Comparison of ENCODE assay signal across 8 cellular contexts in the genomic region with DNA sequence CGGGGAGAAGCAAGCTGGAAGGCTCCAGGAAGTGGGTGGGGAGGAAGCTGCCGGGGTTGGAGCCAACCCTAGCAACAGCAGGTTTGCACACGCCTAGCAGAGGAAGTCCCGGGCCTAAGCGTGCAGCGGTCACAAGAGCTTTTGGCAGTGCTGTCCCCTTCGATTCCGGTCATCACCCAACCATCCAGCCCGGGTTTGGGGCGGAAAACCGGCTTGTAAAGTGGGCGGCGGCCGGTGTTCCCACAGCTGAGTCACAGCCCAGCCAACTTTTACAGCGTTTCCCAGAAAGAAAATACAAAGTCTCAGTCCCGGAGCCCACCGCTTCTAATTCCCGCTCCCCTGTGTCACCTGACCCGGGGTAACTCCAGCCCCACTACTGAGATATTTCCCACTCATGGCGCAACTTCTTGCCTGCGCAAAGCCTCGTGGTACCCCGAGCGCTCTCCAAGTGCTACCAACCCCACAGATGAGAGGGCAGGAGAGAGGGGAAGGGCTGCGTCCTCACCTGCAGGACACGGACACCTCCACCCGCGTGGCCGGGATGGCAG. TPM values are rescaled to one million over a fixed set of nuclear protein-coding genes. Genes with fewer than 3 reads are reported as not detected.
A peak's percentile ranks its signal among the peaks of the same experiment; 100 is the strongest.
DNase-seq lines count a peak whose midpoint lies in the region; ATAC-seq and TF ChIP-seq lines count a peak whose summit lies in the region.

No MANE protein-coding gene starts in this region.

- no peaks in the 10 kb centered on the region for H3K9me3 Mint-ChIP-seq in activated CD4-positive, alpha-beta T cell treated with anti-CD3 and anti-CD28 coated beads, Interleukin-2, amount 10 ng/mL, durations not matched to agents 7 days and 5 days

- POLR2A ChIA-PET in activated CD4-positive, alpha-beta T cell treated with anti-CD3 and anti-CD28 coated beads, Interleukin-2, amount 10 ng/mL, durations not matched to agents 7 days and 5 days (lab: Charles Lee) = interaction anchor here (0.6 kb wide), 1 partner anchor 320 kb away, joined by 4 read pairs; no protein-coding TSS in a partner anchor

- H3F3A ChIP-seq in GM23248 (ENCODE audit: insufficient read depth) = peaks cover 3% of the 10 kb centered on the region

- peak overlapping the region; percentile 83 for H3K4me3 ChIP-seq in GM23248
- H3K4me3 ChIP-seq in duodenal mucosa (ENCODE audit: low read depth in 1 of 2, low read length in 2 of 2) = peak overlapping the region; percentile 79
- H3K4me3 ChIP-seq in lower lobe of right lung = peak overlapping the region; percentile 79

- no peaks in the 10 kb centered on the region for H3K79me2 ChIP-seq in GM23248 (ENCODE audit: insufficient read depth)

- H3K9ac ChIP-seq in GM23248 (peak overlapping the region; percentile 85), duodenal mucosa (ENCODE audit: low read depth in 1 of 2, low read length in 2 of 2) (peak overlapping the region; percentile 64 to 66)

- no peaks in the 10 kb centered on the region for H4K20me1 ChIP-seq in GM23248 (ENCODE audit: insufficient read depth)

- H3K27ac Mint-ChIP-seq in activated CD4-positive, alpha-beta T cell treated with anti-CD3 and anti-CD28 coated beads, Interleukin-2, amount 10 ng/mL, durations not matched to agents 7 days and 5 days = peak overlapping the region; percentile 92

- TF ChIP-seq CTCF in lower lobe of right lung (IDR thresholded peaks at IDR 0.05) = no peak

- intact Hi-C loops in lower lobe of right lung (cut with DNase I) = no loop called here

- peak; percentile 64 for DNase-seq in GM04503 (ENCODE audit: low read depth)
- peak; percentile 86 for DNase-seq in GM23248
- peak; percentile 94 for DNase-seq in KBM-7
- peak; percentile 59 for DNase-seq in activated CD4-positive, alpha-beta T cell treated with anti-CD3 and anti-CD28 coated beads, Interleukin-2, amount 10 ng/mL, durations not matched to agents 7 days and 5 days
- DNase-seq in lower lobe of right lung = peak; percentile 92
- peak in 2 of 3 donors; percentile 20 to 26 for DNase-seq in stimulated activated CD4-positive, alpha-beta T cell treated with anti-CD3 and anti-CD28 coated beads, TNF-alpha, amount 100 ng/mL, for 48 hours (ENCODE audit: low read depth in 3 of 3)
- no peak for DNase-seq in NCI-H1417 (lab: John Stamatoyannopoulos, UW)

- no peaks in the 10 kb centered on the region for H3K36me3 ChIP-seq in GM23248 (ENCODE audit: low read depth)
- H3K36me3 ChIP-seq in duodenal mucosa (ENCODE audit: control insufficient read depth in 1 of 2, insufficient read depth in 2 of 2, low read length in 2 of 2) = no peaks in the 10 kb centered on the region
- no peaks in the 10 kb centered on the region for H3K36me3 ChIP-seq in lower lobe of right lung

- H3K4me1 ChIP-seq in GM23248 (ENCODE audit: insufficient read depth) (no peaks in the 10 kb centered on the region), duodenal mucosa (ENCODE audit: control insufficient read depth in 1 of 2, insufficient read depth in 2 of 2, low read length in 2 of 2) (no peaks in the 10 kb centered on the region), lower lobe of right lung (peaks cover 27% of the 10 kb centered on the region)

- H3K9me2 ChIP-seq in GM23248 (ENCODE audit: insufficient read depth) = no peaks in the 10 kb centered on the region

- no peaks in the 10 kb centered on the region for H3K9me3 ChIP-seq in GM23248 (ENCODE audit: low read depth)
- no peaks in the 10 kb centered on the region for H3K9me3 ChIP-seq in duodenal mucosa (ENCODE audit: control insufficient read depth in 1 of 2, low read length in 2 of 2)
- H3K9me3 ChIP-seq in lower lobe of right lung = no peaks in the 10 kb centered on the region

- peak overlapping the region; percentile 76 for H3K27ac ChIP-seq in GM23248
- H3K27ac ChIP-seq in duodenal mucosa (ENCODE audit: low read depth, low read length) = peak overlapping the region; percentile 96
- peak overlapping the region; percentile 91 for H3K27ac ChIP-seq in lower lobe of right lung

- H3K36me3 Mint-ChIP-seq in activated CD4-positive, alpha-beta T cell treated with anti-CD3 and anti-CD28 coated beads, Interleukin-2, amount 10 ng/mL, durations not matched to agents 7 days and 5 days (ENCODE audit: low read depth) = no peaks in the 10 kb centered on the region

- CTCF ChIA-PET in activated CD4-positive, alpha-beta T cell treated with anti-CD3 and anti-CD28 coated beads, Interleukin-2, amount 10 ng/mL, durations not matched to agents 7 days and 5 days (lab: Charles Lee) = interaction anchor here (1.2 to 1.8 kb wide), 3 partner anchors 11 to 111 kb away, joined by 3 to 4 read pairs (median 3); no protein-coding TSS in a partner anchor

- peak overlapping the region; percentile 98 for H3K4me2 ChIP-seq in GM23248 (ENCODE audit: unreplicated experiment)

- peak; percentile 89 to 94 for ATAC-seq in lower lobe of right lung

- H3K27me3 ChIP-seq in GM23248 (replicated peaks; ENCODE audit: insufficient read depth) (no peaks in the 10 kb centered on the region), duodenal mucosa (ENCODE audit: control insufficient read depth in 1 of 2, insufficient read depth in 2 of 2, low read length in 2 of 2) (no peaks in the 10 kb centered on the region), lower lobe of right lung (ENCODE audit: low read depth) (no peaks in the 10 kb centered on the region)

- WGBS in GM23248 (ENCODE audit: low coverage in 1 of 2, low lambda C conversion rate in 2 of 2, missing lambda C conversion rate in 2 of 2), 2 experiments = 1 to 2% methylated on average over 29 of the region's 29 CpGs

- H3K27me3 Mint-ChIP-seq in activated CD4-positive, alpha-beta T cell treated with anti-CD3 and anti-CD28 coated beads, Interleukin-2, amount 10 ng/mL, durations not matched to agents 7 days and 5 days = peaks cover 21% of the 10 kb centered on the region

- peak overlapping the region; percentile 97 for H2AFZ ChIP-seq in GM23248

- in situ Hi-C loops in GM23248 (cut with MboI) = no loop called here
- in situ Hi-C loops in KBM-7 (cut with MboI; ENCODE audit: low pct_unique_long_range_greater_than_20kb, low sequenced_read_pairs) = loop anchor here (25.0 kb wide), 1 partner anchor 568 kb away; no protein-coding TSS in a partner anchor

- H3K4me3 Mint-ChIP-seq in activated CD4-positive, alpha-beta T cell treated with anti-CD3 and anti-CD28 coated beads, Interleukin-2, amount 10 ng/mL, durations not matched to agents 7 days and 5 days = peak overlapping the region; percentile 88

- H3K4me1 Mint-ChIP-seq in activated CD4-positive, alpha-beta T cell treated with anti-CD3 and anti-CD28 coated beads, Interleukin-2, amount 10 ng/mL, durations not matched to agents 7 days and 5 days = peaks cover 32% of the 10 kb centered on the region

RNA-seq across cellular contexts. Expression of a gene that starts 0.4 kb away (rescaled TPM):
- 3.2 and 4.1 TPM in 2 replicates for total RNA-seq in GM23248 (2014; rRNA removed; shearing (Covaris generic))
- 2.4 and 3.5 TPM in 2 replicates for polyA plus RNA-seq in GM23248 (2016; fragmentation: Nextera tagmentation; extraction: Ambion mirVana)
- total RNA-seq in activated CD4-positive, alpha-beta T cell treated with anti-CD3 and anti-CD28 coated beads, Interleukin-2, amount 10 ng/mL, durations not matched to agents 7 days and 5 days = 1 to 10 TPM; 3.7 to 4.2 TPM
- 33.0 TPM for total RNA-seq in lower lobe of right lung

Comparison
In these comparisons a context has a peak if more than half of its experiments do, and no peak if none do; other contexts are left out.
1. DNase-seq: peak in GM04503 (single experiment), GM23248 (single experiment), KBM-7 (single experiment), activated CD4-positive, alpha-beta T cell treated with anti-CD3 and anti-CD28 coated beads, Interleukin-2, amount 10 ng/mL, durations not matched to agents 7 days and 5 days (single experiment), lower lobe of right lung (single experiment) and stimulated activated CD4-positive, alpha-beta T cell treated with anti-CD3 and anti-CD28 coated beads, TNF-alpha, amount 100 ng/mL, for 48 hours (2 of 3); none in NCI-H1417 (0 of 3).
2. Peak in every context shown above with its lines, with median percentiles within 50 percentile points of each other: H3K27ac ChIP-seq and H3K4me3 ChIP-seq.